ENCODE assay signal across 5 cellular contexts in genomic region chr6:17857188-17857587, GRCh38.
DNase-seq lines count a peak whose midpoint lies in the region; ATAC-seq, FAIRE-seq and TF ChIP-seq lines count a peak whose summit lies in the region.
"Not testable (repeated sequence)": the region's sequence is repeated elsewhere in the genome, so short reads cannot be mapped to it uniquely, and the experiment has no call there.

No MANE protein-coding gene starts in this region.

- TF ChIP-seq EP300 in GM12878 (IDR thresholded peaks at IDR 0.05; ENCODE audit: borderline replicate concordance in 1 of 2, control insufficient read depth in 1 of 2, low read depth in 2 of 2, low read length in 2 of 2); K562 (IDR thresholded peaks at IDR 0.05; ENCODE audit: low read length): not testable (repeated sequence)

- H3K4me1 ChIP-seq in GM12878 (ENCODE audit: control insufficient read depth, insufficient read depth, low read length); K562 (replicated peaks in 1 of 2; ENCODE audit: control insufficient read depth in 2 of 2, insufficient read depth in 2 of 2, low read length in 2 of 2); neural progenitor cell: not testable (repeated sequence)

- H3K27ac Mint-ChIP-seq in endothelial cell (ENCODE audit: unreplicated experiment) (peak overlapping the region; percentile 45), glutamatergic neuron (ENCODE audit: unreplicated experiment) (peak overlapping the region; percentile 1)
- H3K27ac Mint-ChIP-seq in neural progenitor cell = not testable (repeated sequence)

- H3K4me1 Mint-ChIP-seq in endothelial cell (ENCODE audit: unreplicated experiment) = peaks cover 18% of the 10 kb centered on the region
- not testable (repeated sequence) for H3K4me1 Mint-ChIP-seq in glutamatergic neuron (ENCODE audit: low read depth, unreplicated experiment); neural progenitor cell

- not testable (repeated sequence) for H3K27me3 ChIP-seq in GM12878 (replicated peaks in 1 of 2; ENCODE audit: control insufficient read depth in 2 of 2, insufficient read depth in 2 of 2, low read length in 1 of 2); K562 (ENCODE audit: control insufficient read depth in 2 of 2, insufficient read depth in 2 of 2, low read length in 2 of 2); neural progenitor cell

- H3K27ac ChIP-seq in GM12878 (ENCODE audit: control insufficient read depth, insufficient read depth); K562 (ENCODE audit: extremely low read depth, low read depth, low read length); neural progenitor cell: not testable (repeated sequence)

- not testable (repeated sequence) for BruUV-seq in GM12878 (replicated peaks; lab: Mats Ljungman, UMichigan); K562 (replicated peaks; lab: Mats Ljungman, UMichigan)

- ATAC-seq in GM12878, K562: not testable (repeated sequence)

- H3K27me3 Mint-ChIP-seq in endothelial cell (ENCODE audit: unreplicated experiment); glutamatergic neuron (ENCODE audit: unreplicated experiment); neural progenitor cell (ENCODE audit: insufficient read depth, low read depth): not testable (repeated sequence)

- not testable (repeated sequence) for H3K9me3 ChIP-seq in GM12878 (replicated peaks; ENCODE audit: control insufficient read depth, insufficient read depth, low read length); K562 (replicated peaks; ENCODE audit: control insufficient read depth, insufficient read depth, low read depth, low read length); neural progenitor cell (ENCODE audit: low read depth)

- peaks cover 20% of the 10 kb centered on the region for H3K36me3 Mint-ChIP-seq in endothelial cell (ENCODE audit: low read depth, unreplicated experiment)
- H3K36me3 Mint-ChIP-seq in glutamatergic neuron (ENCODE audit: unreplicated experiment); neural progenitor cell: not testable (repeated sequence)

- H3K4me3 Mint-ChIP-seq in endothelial cell (ENCODE audit: unreplicated experiment); glutamatergic neuron (ENCODE audit: unreplicated experiment); neural progenitor cell: not testable (repeated sequence)

- SMC1A ChIA-PET in GM12878 (lab: Charles Lee; ENCODE audit: uncharacterized antibody, unreplicated experiment) = not testable (repeated sequence)

- TF ChIP-seq CTCF in GM12878 (IDR thresholded peaks at IDR 0.05 in 2 of 3, conservative IDR thresholded peaks at IDR 0.05 in 1 of 3; ENCODE audit: control insufficient read depth in 2 of 3, extremely low read depth in 1 of 3, insufficient read depth in 1 of 3, low read depth in 3 of 3, low read length in 3 of 3); K562 (IDR thresholded peaks at IDR 0.05 in 2 of 3, conservative IDR thresholded peaks at IDR 0.05 in 1 of 3; ENCODE audit: insufficient read depth in 2 of 3, low read depth in 1 of 3, low read length in 3 of 3); endothelial cell (IDR thresholded peaks at IDR 0.05; ENCODE audit: unreplicated experiment); glutamatergic neuron (IDR thresholded peaks at IDR 0.05; ENCODE audit: partially characterized antibody, unreplicated experiment); neural progenitor cell (IDR thresholded peaks at IDR 0.05): not testable (repeated sequence)

- not testable (repeated sequence) for H3F3A ChIP-seq in neural progenitor cell (ENCODE audit: low read depth)

- not testable (repeated sequence) for H3K4me2 ChIP-seq in GM12878 (ENCODE audit: control insufficient read depth, insufficient read depth); K562 (ENCODE audit: insufficient read depth, low read length); neural progenitor cell

- not testable (repeated sequence) for DNase-seq in GM12878 (ENCODE audit: low read depth, low spot score); K562 (ENCODE audit: extremely low read depth in 1 of 4, low spot score in 3 of 4); endothelial cell (ENCODE audit: low spot score); glutamatergic neuron
- DNase-seq in neural progenitor cell (ENCODE audit: low spot score) = peak; percentile 9

- FAIRE-seq in GM12878 (lab: Jason Lieb, UNC) = peak; percentile 31
- FAIRE-seq in K562 (lab: Jason Lieb, UNC) = not testable (repeated sequence)

- intact Hi-C loops in GM12878 (cut with micrococcal nuclease; ENCODE audit: unreplicated experiment); K562 (cut with micrococcal nuclease): not testable (repeated sequence)

- not testable (repeated sequence) for TF ChIP-seq POLR2A in GM12878 (IDR thresholded peaks at IDR 0.05; ENCODE audit: low read depth, low read length); K562 (conservative IDR thresholded peaks at IDR 0.05)

- not testable (repeated sequence) for H4K20me1 ChIP-seq in GM12878 (ENCODE audit: control insufficient read depth, insufficient read depth); K562 (replicated peaks; ENCODE audit: control insufficient read depth, insufficient read depth, low read length); neural progenitor cell (ENCODE audit: low read depth)

- H3K9ac ChIP-seq in GM12878 (ENCODE audit: control insufficient read depth, insufficient read depth, low read length); K562 (ENCODE audit: insufficient read depth in 1 of 2, low read depth in 2 of 2, low read length in 2 of 2); neural progenitor cell: not testable (repeated sequence)

- CTCF ChIA-PET in GM12878 (lab: Yijun Ruan, JAX); K562 (lab: Yijun Ruan, JAX; ENCODE audit: low intra/inter-chr PET ratio): not testable (repeated sequence)

- 46% methylated on average over 6 of the region's 7 CpGs for WGBS in GM12878 (ENCODE audit: insufficient coverage, insufficient replicate concordance, low lambda C conversion rate, missing lambda C conversion rate)
- 64% methylated on average over 7 of the region's 7 CpGs for WGBS in K562 (ENCODE audit: insufficient coverage, low coverage, missing lambda C conversion rate)

- H3K36me3 ChIP-seq in GM12878 (ENCODE audit: control insufficient read depth in 2 of 2, insufficient read depth in 2 of 2, low read length in 1 of 2); neural progenitor cell: not testable (repeated sequence)
- peaks cover 24% of the 10 kb centered on the region; the same call in 1 of the 3 replicates for H3K36me3 ChIP-seq in K562 (ENCODE audit: control insufficient read depth, insufficient read depth, low read length)

- RAD21 ChIA-PET in GM12878 (lab: Charles Lee; ENCODE audit: unreplicated experiment) = not testable (repeated sequence)

- not testable (repeated sequence) for H3K79me2 ChIP-seq in GM12878 (ENCODE audit: control insufficient read depth, insufficient read depth, low read length); K562 (ENCODE audit: control insufficient read depth, insufficient read depth, low read length); neural progenitor cell (ENCODE audit: low read depth)

- not testable (repeated sequence) for TF ChIP-seq RAD21 in GM12878 (IDR thresholded peaks at IDR 0.05; ENCODE audit: insufficient read depth, low read depth, low read length); K562 (CRISPR knock-in tag; conservative IDR thresholded peaks at IDR 0.05 in 1 of 2, IDR thresholded peaks at IDR 0.05 in 1 of 2)

- H3K9me1 ChIP-seq in K562 (ENCODE audit: control insufficient read depth, insufficient read depth, low read length) = not testable (repeated sequence)

- not testable (repeated sequence) for H3K9me3 Mint-ChIP-seq in endothelial cell (ENCODE audit: unreplicated experiment); glutamatergic neuron (ENCODE audit: unreplicated experiment); neural progenitor cell

- not testable (repeated sequence) for H2AFZ ChIP-seq in GM12878 (ENCODE audit: control insufficient read depth, low read depth, low read length); K562 (ENCODE audit: low read depth, low read length); neural progenitor cell (replicated peaks)

- in situ Hi-C loops in GM12878 (cut with MboI); K562 (cut with MboI): not testable (repeated sequence)

- not testable (repeated sequence) for H3K4me3 ChIP-seq in GM12878, K562, neural progenitor cell

- POLR2A ChIA-PET in GM12878 (lab: Charles Lee) = not testable (repeated sequence)
- POLR2A ChIA-PET in K562 (lab: Yijun Ruan, JAX) = interaction anchor here (0.6 to 1.7 kb wide), 3 partner anchors 12 to 14 kb away, joined by 3 to 7 read pairs (median 4); no protein-coding TSS in a partner anchor
